26 cellular contexts compared by ENCODE assay signal in genomic region chr2:55059793-55060192, GRCh38. TPM values are rescaled to one million over a fixed set of nuclear protein-coding genes. Genes with fewer than 3 reads are reported as not detected.
DNase-seq lines count a peak whose midpoint lies in the region; ATAC-seq, FAIRE-seq and TF ChIP-seq lines count a peak whose summit lies in the region.
"Had no signal": no experiment of that assay in that cellular context is flagged by ENCODE, and none has a peak within 500 bp of the region (broad histone marks: within the 10 kb centered on the region; RNA-seq: fewer than 3 reads in every experiment).

No MANE protein-coding gene starts in this region.

- TF ChIP-seq POLR2A in K562 (conservative IDR thresholded peaks at IDR 0.05): no peak

- H2BK5ac ChIP-seq in mesendoderm (ENCODE audit: low read length): no peak overlapping the region

- no peaks in the 10 kb centered on the region for H3K9me1 ChIP-seq in K562 (ENCODE audit: control insufficient read depth, insufficient read depth, low read length)

- H3K9me3 ChIP-seq in K562 (replicated peaks; ENCODE audit: control insufficient read depth, insufficient read depth, low read depth, low read length): no peaks in the 10 kb centered on the region
- no peaks in the 10 kb centered on the region for H3K9me3 ChIP-seq in ascending aorta
- H3K9me3 ChIP-seq: BE2C, BLaER1 had no signal

- no peak overlapping the region for H4K8ac ChIP-seq in mesendoderm (ENCODE audit: low read depth, low read length)

- H3K27me3 ChIP-seq in K562 (ENCODE audit: control insufficient read depth in 2 of 2, insufficient read depth in 2 of 2, low read length in 2 of 2) (no peaks in the 10 kb centered on the region), mesendoderm (ENCODE audit: insufficient read depth, low read length, poor library complexity) (no peaks in the 10 kb centered on the region), ascending aorta (no peaks in the 10 kb centered on the region)
- H3K27me3 ChIP-seq: BE2C, BLaER1 had no signal

- ATAC-seq in K562 (peak; percentile 18; the same call in 1 of the 3 replicates), HG02763 (IDR thresholded peaks at IDR 0.05; ENCODE audit: unreplicated experiment) (no peak)
- ATAC-seq: GM12878 had no signal

- H3K4ac ChIP-seq in mesendoderm (ENCODE audit: low read depth, low read length): no peak overlapping the region

- POLR2A ChIA-PET in K562 (lab: Yijun Ruan, JAX): interaction anchor here (0.9 to 1.6 kb wide), 4 partner anchors 9 to 23 kb away, joined by 3 to 5 read pairs (median 4); partner anchors contain the start of gene RTN4

- no peak overlapping the region for H2BK15ac ChIP-seq in mesendoderm (replicated peaks; ENCODE audit: low read depth)

- H3K4me1 ChIP-seq in K562 (replicated peaks in 1 of 2; ENCODE audit: control insufficient read depth in 2 of 2, insufficient read depth in 2 of 2, low read length in 2 of 2) (peaks cover 17 to 18% of the 10 kb centered on the region in 2 experiments; a peak in 4 of 5 replicates), mesendoderm (ENCODE audit: control insufficient read depth, low read depth, low read length) (no peaks in the 10 kb centered on the region), ascending aorta (no peaks in the 10 kb centered on the region)
- H3K4me1 ChIP-seq: BE2C, BLaER1 had no signal

- peak overlapping the region; percentile 16 to 55; a peak in 1 of 4 replicates for H3K9ac ChIP-seq in K562 (ENCODE audit: insufficient read depth in 1 of 2, low read depth in 2 of 2, low read length in 2 of 2)
- H3K9ac ChIP-seq in mesendoderm (ENCODE audit: low read length): no peak overlapping the region
- H3K9ac ChIP-seq: BLaER1 had no signal

- no peak overlapping the region for H2BK120ac ChIP-seq in mesendoderm (ENCODE audit: low read depth, low read length)

- peak; percentile 64 for TF ChIP-seq EP300 in K562 (IDR thresholded peaks at IDR 0.05; ENCODE audit: low read length)

- no peak for TF ChIP-seq CTCF in K562 (IDR thresholded peaks at IDR 0.05 in 2 of 3, conservative IDR thresholded peaks at IDR 0.05 in 1 of 3; ENCODE audit: insufficient read depth in 2 of 3, low read depth in 1 of 3, low read length in 3 of 3)
- TF ChIP-seq CTCF in ascending aorta (IDR thresholded peaks at IDR 0.05): no peak

- H3K4me3 ChIP-seq in K562 (no peak overlapping the region), mesendoderm (ENCODE audit: low read length) (no peak overlapping the region), ascending aorta (no peak overlapping the region)
- H3K4me3 ChIP-seq: BLaER1, GM12878 had no signal

- TF ChIP-seq RAD21 in K562 (CRISPR knock-in tag; conservative IDR thresholded peaks at IDR 0.05 in 1 of 2, IDR thresholded peaks at IDR 0.05 in 1 of 2): no peak

- no peak overlapping the region for H3K56ac ChIP-seq in mesendoderm (ENCODE audit: low read length)

- no peak overlapping the region for H3K27ac ChIP-seq in K562 (ENCODE audit: extremely low read depth, low read depth, low read length)
- H3K27ac ChIP-seq in mesendoderm (ENCODE audit: low read depth, low read length): no peak overlapping the region
- no peak overlapping the region for H3K27ac ChIP-seq in ascending aorta
- H3K27ac ChIP-seq: BLaER1 had no signal

- no peaks in the 10 kb centered on the region for H4K20me1 ChIP-seq in K562 (replicated peaks; ENCODE audit: control insufficient read depth, insufficient read depth, low read length)
- H4K20me1 ChIP-seq: BLaER1 had no signal

- no peak for FAIRE-seq in K562 (lab: Jason Lieb, UNC)
- FAIRE-seq: A204.1, GM12878, GM12892, GM18507 had no signal

- CTCF ChIA-PET in K562 (lab: Yijun Ruan, JAX; ENCODE audit: low intra/inter-chr PET ratio): no interaction called here

- H3K23ac ChIP-seq in mesendoderm (ENCODE audit: low read length): no peak overlapping the region

- no TSS peak for BruUV-seq in K562 (replicated peaks; lab: Mats Ljungman, UMichigan)

- no peak overlapping the region for H2AK5ac ChIP-seq in mesendoderm (ENCODE audit: low read length)

- no peak overlapping the region for H3K18ac ChIP-seq in mesendoderm (ENCODE audit: low read length)

- H3K79me1 ChIP-seq in mesendoderm (ENCODE audit: low read length): no peaks in the 10 kb centered on the region

- WGBS in K562 (ENCODE audit: insufficient coverage, low coverage, missing lambda C conversion rate): 11% methylated on average over 4 of the region's 4 CpGs
- WGBS in mesendoderm (ENCODE audit: extremely low coverage, insufficient coverage, low lambda C conversion rate): no CpG with 5 or more reads among the region's 4 CpGs

- intact Hi-C loops in K562 (cut with micrococcal nuclease): no loop called here
- intact Hi-C loops in ascending aorta (cut with DNase I): loop anchor here (10.0 kb wide), 1 partner anchor 335 kb away; the partner anchor contains the start of gene EML6

- DNase-seq in NCI-H226: peak; percentile 22
- DNase-seq in K562 (ENCODE audit: extremely low read depth in 1 of 4, low spot score in 3 of 4): peak in 2 of 4 experiments; percentile 46 to 53
- peak; percentile 74 for DNase-seq in mesendoderm
- DNase-seq in putamen (ENCODE audit: low spot score): no peak
- DNase-seq in ascending aorta (ENCODE audit: low spot score in 2 of 2): no peak
- DNase-seq: 8988T; ACHN; BE2C; C1 segment of cervical spinal cord; CD4-positive, alpha-beta memory T cell; CD4-positive, CD25-positive, alpha-beta regulatory T cell; CD8-positive, alpha-beta memory T cell; COR-L47; DMS 273 treated with DMSO at 0.1 percent for 48 hours; DMS153; DMS53; DMS79; DND-41; EL; GDM1 had no signal

- H3K4me2 ChIP-seq in K562 (ENCODE audit: insufficient read depth, low read length) (peak overlapping the region; percentile 63; the same call in 1 of the 2 replicates), mesendoderm (ENCODE audit: low read length) (no peak overlapping the region)
- H3K4me2 ChIP-seq: BLaER1 had no signal

- H3K36me3 ChIP-seq in K562 (ENCODE audit: control insufficient read depth, insufficient read depth, low read length) (no peaks in the 10 kb centered on the region; the same call in 2 of the 3 replicates), mesendoderm (ENCODE audit: control insufficient read depth, insufficient read depth, low read length) (no peaks in the 10 kb centered on the region), ascending aorta (no peaks in the 10 kb centered on the region)
- H3K36me3 ChIP-seq: BE2C, BLaER1 had no signal

- H4K5ac ChIP-seq in mesendoderm (ENCODE audit: low read length): no peak overlapping the region

- H2AFZ ChIP-seq in K562 (ENCODE audit: low read depth, low read length): no peak overlapping the region

- in situ Hi-C loops in K562 (cut with MboI): no loop called here

- no peaks in the 10 kb centered on the region for H3K79me2 ChIP-seq in K562 (ENCODE audit: control insufficient read depth, insufficient read depth, low read length)
- no peaks in the 10 kb centered on the region for H3K79me2 ChIP-seq in mesendoderm (ENCODE audit: control insufficient read depth, insufficient read depth, low read length)

TF ChIP-seq in K562, 482 proteins besides CTCF, POLR2A, EP300 and RAD21 (continues in another document):
- TF ChIP-seq DPF2 (IDR thresholded peaks at IDR 0.05) (peak; percentile 82), SMARCA4 (IDR thresholded peaks at IDR 0.05) (peak; percentile 81), ZNF217 (CRISPR knock-in tag; IDR thresholded peaks at IDR 0.05) (no peak), FOSL1 (tag; conservative IDR thresholded peaks at IDR 0.05) (peak; percentile 39; the same call in 1 of the 2 replicates), NCOR1 (IDR thresholded peaks at IDR 0.05) (peak; percentile 25; the same call in 1 of the 2 replicates), DLX4 (CRISPR knock-in tag; IDR thresholded peaks at IDR 0.05) (no peak), ZNF146 (CRISPR knock-in tag; IDR thresholded peaks at IDR 0.05; ENCODE audit: unreplicated experiment) (no peak), E2F6 (IDR thresholded peaks at IDR 0.05; ENCODE audit: borderline replicate concordance in 1 of 2, extremely low read depth in 1 of 2, insufficient read depth in 1 of 2, insufficient read length in 1 of 2, low read depth in 1 of 2, low read length in 1 of 2, poor library complexity in 1 of 2, severe bottlenecking in 1 of 2) (no peak), XRCC3 (IDR thresholded peaks at IDR 0.05) (no peak), RHOXF2B (CRISPR knock-in tag; conservative IDR thresholded peaks at IDR 0.05) (no peak), HIVEP1 (CRISPR knock-in tag; IDR thresholded peaks at IDR 0.05) (no peak), NR4A1 (CRISPR knock-in tag; IDR thresholded peaks at IDR 0.05) (no peak), NR4A1 (tag; IDR thresholded peaks at IDR 0.05) (0 out of 2 replicates have a peak, but pooled peaks have one; percentile 19)

RNA-seq across cellular contexts. Expression of gene RTN4, which starts 9.5 kb away (rescaled TPM):
- total RNA-seq in K562 (2011; cell fraction: chromatin; rRNA removed; ENCODE audit: low replicate concordance): 172 and 408 TPM in 2 replicates
- total RNA-seq in K562 (2011; cell fraction: nucleolus; rRNA removed): 188 and 224 TPM in 2 replicates
- total RNA-seq in K562 (2011; cell fraction: nucleoplasm; rRNA removed): 397 and 411 TPM in 2 replicates
- 96.7 and 123 TPM in 2 replicates for total RNA-seq in K562 (2014; rRNA removed)
- 116 and 139 TPM in 2 replicates for total RNA-seq in K562 (2014; rRNA removed; fragmentation: Illumina TruSeq; extraction: Trizol)
- 67.3 and 73.0 TPM in 2 replicates for total RNA-seq in K562 (2015; rRNA removed; fragmentation: Illumina TruSeq; extraction: Trizol)
- 228 and 238 TPM in 2 replicates for total RNA-seq in K562 (2021)
- polyA plus RNA-seq in K562 (2011; rRNA removed): 144 and 147 TPM in 2 replicates
- polyA plus RNA-seq in K562 (2011; cell fraction: cytosol; rRNA removed): 58.0 and 129 TPM in 2 replicates
- 49.3 and 111 TPM in 2 replicates for polyA plus RNA-seq in K562 (2011; cell fraction: nucleus; rRNA removed)
- 173 and 413 TPM in 2 replicates for polyA plus RNA-seq in K562 (2012)
- 217 and 248 TPM in 2 replicates for polyA plus RNA-seq in K562 (2014; fragmentation: Illumina TruSeq; extraction: Trizol)
- polyA plus RNA-seq in K562 (2014; fragmentation: Nextera tagmentation; extraction: Ambion mirVana): 10 to 100 TPM; 75.8 to 90.3 TPM
- polyA plus RNA-seq in K562 (2014; rRNA removed): 141 and 151 TPM in 2 replicates
- polyA minus RNA-seq in K562 (2011; rRNA and poly(A)+ RNA removed): 151 and 172 TPM in 2 replicates
- 70.4 and 76.7 TPM in 2 replicates for polyA minus RNA-seq in K562 (2011; cell fraction: cytosol; rRNA and poly(A)+ RNA removed)
- 45.9 and 84.7 TPM in 2 replicates for polyA minus RNA-seq in K562 (2011; cell fraction: nucleus; rRNA and poly(A)+ RNA removed)
- 369 TPM for polyA plus RNA-seq in mesendoderm (2013, experiment 1 of 2)
- polyA plus RNA-seq in mesendoderm (2013, experiment 2 of 2): 372 TPM
- total RNA-seq in ascending aorta: 296 TPM

Comparison
In these comparisons a context has a peak if more than half of its experiments do, and no peak if none do; other contexts are left out.
1. DNase-seq: peak in NCI-H226 (single experiment) and mesendoderm (single experiment); none in putamen (single experiment) and ascending aorta (0 of 2).